In genomic region chr13:33403807-33404362, GRCh38 we compare ENCODE assay signal across 1 cellular context.
TF ChIP-seq lines count a peak whose summit lies in the region.

No MANE protein-coding gene starts in this region.

TF ChIP-seq in IMR-90, 13 proteins besides CTCF, POLR2A, EP300 and RAD21 (continued from another document):
- TF ChIP-seq, protein P1, sequence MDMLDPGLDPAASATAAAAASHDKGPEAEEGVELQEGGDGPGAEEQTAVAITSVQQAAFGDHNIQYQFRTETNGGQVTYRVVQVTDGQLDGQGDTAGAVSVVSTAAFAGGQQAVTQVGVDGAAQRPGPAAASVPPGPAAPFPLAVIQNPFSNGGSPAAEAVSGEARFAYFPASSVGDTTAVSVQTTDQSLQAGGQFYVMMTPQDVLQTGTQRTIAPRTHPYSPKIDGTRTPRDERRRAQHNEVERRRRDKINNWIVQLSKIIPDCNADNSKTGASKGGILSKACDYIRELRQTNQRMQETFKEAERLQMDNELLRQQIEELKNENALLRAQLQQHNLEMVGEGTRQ (IDR thresholded peaks at IDR 0.05; ENCODE audit: low read depth, low read length): no peak
- TF ChIP-seq SMC3 (IDR thresholded peaks at IDR 0.05; ENCODE audit: low read depth, low read length) (no peak), NFE2L2 (IDR thresholded peaks at IDR 0.05; ENCODE audit: low read depth, low read length) (no peak), RFX5 (IDR thresholded peaks at IDR 0.05; ENCODE audit: low read depth, low read length) (no peak), MXI1 (IDR thresholded peaks at IDR 0.05; ENCODE audit: borderline replicate concordance, low read depth, low read length) (no peak)
